In genomic region chr11:10632483-10632882, GRCh38 we compare ENCODE assay signal across 14 cellular contexts.
"Had no signal": no experiment of that assay in that cellular context is flagged by ENCODE, and none has a peak within 500 bp of the region (broad histone marks: within the 10 kb centered on the region; RNA-seq: fewer than 3 reads in every experiment).

No MANE protein-coding gene starts in this region.

- H3K36me3 Mint-ChIP-seq: immature natural killer cell; naive thymus-derived CD4-positive, alpha-beta T cell; WTC11 had no signal

- H3K27ac Mint-ChIP-seq: dendritic cell treated with granulocyte-macrophage colony-stimulating factor and Interleukin-4, amounts not matched to agents 40 ng/mL and 50 ng/mL, for 4 days; immature natural killer cell; naive thymus-derived CD4-positive, alpha-beta T cell; T-helper 2 cell treated with Interferon-gamma antibody and Interleukin-4, amounts not matched to agents 5 μg/mL and 100 μg/mL, for 36 hours; WTC11 had no signal

- H3K9me3 Mint-ChIP-seq: dendritic cell treated with granulocyte-macrophage colony-stimulating factor and Interleukin-4, amounts not matched to agents 40 ng/mL and 50 ng/mL, for 4 days; immature natural killer cell; naive thymus-derived CD4-positive, alpha-beta T cell; T-helper 2 cell treated with Interferon-gamma antibody and Interleukin-4, amounts not matched to agents 5 μg/mL and 100 μg/mL, for 36 hours; WTC11 had no signal

- ATAC-seq: left ventricle myocardium superior; naive thymus-derived CD4-positive, alpha-beta T cell; psoas muscle; right cardiac atrium; WTC11 had no signal

- DNase-seq: activated CD4-positive, alpha-beta T cell treated with anti-CD3 and anti-CD28 coated beads for 4 hours; activated naive CD4-positive, alpha-beta T cell treated with anti-CD3 and anti-CD28 coated beads, Interleukin-2, amount 50 U/mL, for 16 hours; effector memory CD4-positive, alpha-beta T cell; immature natural killer cell; left ventricle myocardium superior; naive thymus-derived CD4-positive, alpha-beta T cell; ovary; psoas muscle; right cardiac atrium; stimulated activated CD4-positive, alpha-beta T cell treated with anti-CD3 and anti-CD28 coated beads, Interleukin-4, amount 100 ng/mL, for 1 hour; stimulated activated naive CD4-positive, alpha-beta T cell had no signal

- H3K4me3 Mint-ChIP-seq: dendritic cell treated with granulocyte-macrophage colony-stimulating factor and Interleukin-4, amounts not matched to agents 40 ng/mL and 50 ng/mL, for 4 days; immature natural killer cell; naive thymus-derived CD4-positive, alpha-beta T cell; T-helper 2 cell treated with Interferon-gamma antibody and Interleukin-4, amounts not matched to agents 5 μg/mL and 100 μg/mL, for 36 hours; WTC11 had no signal

- H3K4me1 Mint-ChIP-seq: immature natural killer cell had no signal
